Comparison of ENCODE assay signal across 2 cellular contexts in the genomic region with DNA sequence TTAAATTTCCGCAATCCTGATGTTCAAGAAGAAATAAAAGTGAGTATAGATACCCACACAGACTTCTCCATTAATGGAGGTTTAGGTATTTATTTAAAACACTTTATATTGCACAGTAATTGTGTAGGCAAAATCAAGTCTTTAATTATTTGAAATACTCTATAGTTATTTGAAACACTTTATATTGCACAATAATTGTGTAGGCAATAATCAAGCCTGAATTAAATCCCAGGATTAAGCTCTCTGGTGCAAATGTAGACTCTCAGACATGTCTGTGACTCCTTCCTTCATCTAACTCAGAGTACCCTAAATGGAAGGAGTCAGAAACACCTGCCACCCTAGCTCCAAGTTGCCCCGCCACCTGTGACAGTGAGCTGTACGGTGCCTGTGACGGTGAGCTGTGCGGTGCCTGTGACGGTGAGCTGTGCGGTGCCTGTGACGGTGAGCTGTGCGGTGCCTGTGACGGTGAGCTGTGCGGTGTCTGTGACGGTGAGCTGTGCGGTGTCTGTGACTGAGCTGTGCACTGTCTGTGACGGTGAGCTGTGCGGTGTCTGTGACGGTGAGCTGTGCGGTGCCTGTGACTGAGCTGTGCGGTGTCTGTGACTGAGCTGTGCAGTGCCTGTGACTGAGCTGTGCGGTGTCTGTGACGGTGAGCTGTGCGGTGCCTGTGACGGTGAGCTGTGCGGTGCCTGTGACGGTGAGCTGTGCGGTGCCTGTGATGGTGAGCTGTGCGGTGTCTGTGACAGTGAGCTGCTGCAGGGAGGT.
TF ChIP-seq lines count a peak whose summit lies in the region.

No MANE protein-coding gene starts in this region.

TF ChIP-seq in IMR-90, 13 proteins besides CTCF, POLR2A, EP300 and RAD21:
- TF ChIP-seq, protein P1, sequence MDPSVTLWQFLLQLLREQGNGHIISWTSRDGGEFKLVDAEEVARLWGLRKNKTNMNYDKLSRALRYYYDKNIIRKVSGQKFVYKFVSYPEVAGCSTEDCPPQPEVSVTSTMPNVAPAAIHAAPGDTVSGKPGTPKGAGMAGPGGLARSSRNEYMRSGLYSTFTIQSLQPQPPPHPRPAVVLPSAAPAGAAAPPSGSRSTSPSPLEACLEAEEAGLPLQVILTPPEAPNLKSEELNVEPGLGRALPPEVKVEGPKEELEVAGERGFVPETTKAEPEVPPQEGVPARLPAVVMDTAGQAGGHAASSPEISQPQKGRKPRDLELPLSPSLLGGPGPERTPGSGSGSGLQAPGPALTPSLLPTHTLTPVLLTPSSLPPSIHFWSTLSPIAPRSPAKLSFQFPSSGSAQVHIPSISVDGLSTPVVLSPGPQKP (IDR thresholded peaks at IDR 0.05; ENCODE audit: borderline replicate concordance, low read depth, low read length): no peak
- TF ChIP-seq CEBPB (IDR thresholded peaks at IDR 0.05; ENCODE audit: low read depth, low read length) (peak; percentile 60), MXI1 (IDR thresholded peaks at IDR 0.05; ENCODE audit: borderline replicate concordance, low read depth, low read length) (no peak)

TF ChIP-seq in K562, 482 proteins besides CTCF, POLR2A, EP300 and RAD21:
- no peak for TF ChIP-seq RFX5 (IDR thresholded peaks at IDR 0.05; ENCODE audit: low read depth, low read length)
- TF ChIP-seq, protein P2, sequence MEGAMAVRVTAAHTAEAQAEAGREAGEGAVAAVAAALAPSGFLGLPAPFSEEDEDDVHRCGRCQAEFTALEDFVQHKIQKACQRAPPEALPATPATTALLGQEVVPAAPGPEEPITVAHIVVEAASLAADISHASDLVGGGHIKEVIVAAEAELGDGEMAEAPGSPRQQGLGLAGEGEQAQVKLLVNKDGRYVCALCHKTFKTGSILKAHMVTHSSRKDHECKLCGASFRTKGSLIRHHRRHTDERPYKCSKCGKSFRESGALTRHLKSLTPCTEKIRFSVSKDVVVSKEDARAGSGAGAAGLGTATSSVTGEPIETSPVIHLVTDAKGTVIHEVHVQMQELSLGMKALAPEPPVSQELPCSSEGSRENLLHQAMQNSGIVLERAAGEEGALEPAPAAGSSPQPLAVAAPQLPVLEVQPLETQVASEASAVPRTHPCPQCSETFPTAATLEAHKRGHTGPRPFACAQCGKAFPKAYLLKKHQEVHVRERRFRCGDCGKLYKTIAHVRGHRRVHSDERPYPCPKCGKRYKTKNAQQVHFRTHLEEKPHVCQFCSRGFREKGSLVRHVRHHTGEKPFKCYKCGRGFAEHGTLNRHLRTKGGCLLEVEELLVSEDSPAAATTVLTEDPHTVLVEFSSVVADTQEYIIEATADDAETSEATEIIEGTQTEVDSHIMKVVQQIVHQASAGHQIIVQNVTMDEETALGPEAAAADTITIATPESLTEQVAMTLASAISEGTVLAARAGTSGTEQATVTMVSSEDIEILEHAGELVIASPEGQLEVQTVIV (CRISPR knock-in tag; IDR thresholded peaks at IDR 0.05; ENCODE audit: borderline replicate concordance): no peak
- TF ChIP-seq, protein P3, sequence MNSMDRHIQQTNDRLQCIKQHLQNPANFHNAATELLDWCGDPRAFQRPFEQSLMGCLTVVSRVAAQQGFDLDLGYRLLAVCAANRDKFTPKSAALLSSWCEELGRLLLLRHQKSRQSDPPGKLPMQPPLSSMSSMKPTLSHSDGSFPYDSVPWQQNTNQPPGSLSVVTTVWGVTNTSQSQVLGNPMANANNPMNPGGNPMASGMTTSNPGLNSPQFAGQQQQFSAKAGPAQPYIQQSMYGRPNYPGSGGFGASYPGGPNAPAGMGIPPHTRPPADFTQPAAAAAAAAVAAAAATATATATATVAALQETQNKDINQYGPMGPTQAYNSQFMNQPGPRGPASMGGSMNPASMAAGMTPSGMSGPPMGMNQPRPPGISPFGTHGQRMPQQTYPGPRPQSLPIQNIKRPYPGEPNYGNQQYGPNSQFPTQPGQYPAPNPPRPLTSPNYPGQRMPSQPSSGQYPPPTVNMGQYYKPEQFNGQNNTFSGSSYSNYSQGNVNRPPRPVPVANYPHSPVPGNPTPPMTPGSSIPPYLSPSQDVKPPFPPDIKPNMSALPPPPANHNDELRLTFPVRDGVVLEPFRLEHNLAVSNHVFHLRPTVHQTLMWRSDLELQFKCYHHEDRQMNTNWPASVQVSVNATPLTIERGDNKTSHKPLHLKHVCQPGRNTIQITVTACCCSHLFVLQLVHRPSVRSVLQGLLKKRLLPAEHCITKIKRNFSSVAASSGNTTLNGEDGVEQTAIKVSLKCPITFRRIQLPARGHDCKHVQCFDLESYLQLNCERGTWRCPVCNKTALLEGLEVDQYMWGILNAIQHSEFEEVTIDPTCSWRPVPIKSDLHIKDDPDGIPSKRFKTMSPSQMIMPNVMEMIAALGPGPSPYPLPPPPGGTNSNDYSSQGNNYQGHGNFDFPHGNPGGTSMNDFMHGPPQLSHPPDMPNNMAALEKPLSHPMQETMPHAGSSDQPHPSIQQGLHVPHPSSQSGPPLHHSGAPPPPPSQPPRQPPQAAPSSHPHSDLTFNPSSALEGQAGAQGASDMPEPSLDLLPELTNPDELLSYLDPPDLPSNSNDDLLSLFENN (IDR thresholded peaks at IDR 0.05; ENCODE audit: low read depth in 2 of 2, low read length in 2 of 2): no peak
- TF ChIP-seq, protein P4, sequence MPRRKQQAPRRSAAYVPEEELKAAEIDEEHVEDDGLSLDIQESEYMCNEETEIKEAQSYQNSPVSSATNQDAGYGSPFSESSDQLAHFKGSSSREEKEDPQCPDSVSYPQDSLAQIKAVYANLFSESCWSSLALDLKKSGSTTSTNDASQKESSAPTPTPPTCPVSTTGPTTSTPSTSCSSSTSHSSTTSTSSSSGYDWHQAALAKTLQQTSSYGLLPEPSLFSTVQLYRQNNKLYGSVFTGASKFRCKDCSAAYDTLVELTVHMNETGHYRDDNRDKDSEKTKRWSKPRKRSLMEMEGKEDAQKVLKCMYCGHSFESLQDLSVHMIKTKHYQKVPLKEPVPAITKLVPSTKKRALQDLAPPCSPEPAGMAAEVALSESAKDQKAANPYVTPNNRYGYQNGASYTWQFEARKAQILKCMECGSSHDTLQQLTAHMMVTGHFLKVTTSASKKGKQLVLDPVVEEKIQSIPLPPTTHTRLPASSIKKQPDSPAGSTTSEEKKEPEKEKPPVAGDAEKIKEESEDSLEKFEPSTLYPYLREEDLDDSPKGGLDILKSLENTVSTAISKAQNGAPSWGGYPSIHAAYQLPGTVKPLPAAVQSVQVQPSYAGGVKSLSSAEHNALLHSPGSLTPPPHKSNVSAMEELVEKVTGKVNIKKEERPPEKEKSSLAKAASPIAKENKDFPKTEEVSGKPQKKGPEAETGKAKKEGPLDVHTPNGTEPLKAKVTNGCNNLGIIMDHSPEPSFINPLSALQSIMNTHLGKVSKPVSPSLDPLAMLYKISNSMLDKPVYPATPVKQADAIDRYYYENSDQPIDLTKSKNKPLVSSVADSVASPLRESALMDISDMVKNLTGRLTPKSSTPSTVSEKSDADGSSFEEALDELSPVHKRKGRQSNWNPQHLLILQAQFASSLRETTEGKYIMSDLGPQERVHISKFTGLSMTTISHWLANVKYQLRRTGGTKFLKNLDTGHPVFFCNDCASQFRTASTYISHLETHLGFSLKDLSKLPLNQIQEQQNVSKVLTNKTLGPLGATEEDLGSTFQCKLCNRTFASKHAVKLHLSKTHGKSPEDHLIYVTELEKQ (CRISPR knock-in tag; IDR thresholded peaks at IDR 0.05): no peak
- no peak for TF ChIP-seq GABPB2 (CRISPR knock-in tag; conservative IDR thresholded peaks at IDR 0.05)
- no peak for TF ChIP-seq MYNN (IDR thresholded peaks at IDR 0.05)
- no peak for TF ChIP-seq MYNN (CRISPR knock-in tag; IDR thresholded peaks at IDR 0.05)
- TF ChIP-seq RUNX1 (IDR thresholded peaks at IDR 0.05; ENCODE audit: low read depth): no peak
- peak; percentile 42 for TF ChIP-seq CEBPB (tag; IDR thresholded peaks at IDR 0.05)
- no peak for TF ChIP-seq CEBPG (CRISPR knock-in tag; IDR thresholded peaks at IDR 0.05)
- TF ChIP-seq CEBPG (tag; conservative IDR thresholded peaks at IDR 0.05 in 1 of 2, IDR thresholded peaks at IDR 0.05 in 1 of 2): peak in 1 of 2 experiments; percentile 66; a peak in 2 of 4 replicates
- TF ChIP-seq, protein P5, sequence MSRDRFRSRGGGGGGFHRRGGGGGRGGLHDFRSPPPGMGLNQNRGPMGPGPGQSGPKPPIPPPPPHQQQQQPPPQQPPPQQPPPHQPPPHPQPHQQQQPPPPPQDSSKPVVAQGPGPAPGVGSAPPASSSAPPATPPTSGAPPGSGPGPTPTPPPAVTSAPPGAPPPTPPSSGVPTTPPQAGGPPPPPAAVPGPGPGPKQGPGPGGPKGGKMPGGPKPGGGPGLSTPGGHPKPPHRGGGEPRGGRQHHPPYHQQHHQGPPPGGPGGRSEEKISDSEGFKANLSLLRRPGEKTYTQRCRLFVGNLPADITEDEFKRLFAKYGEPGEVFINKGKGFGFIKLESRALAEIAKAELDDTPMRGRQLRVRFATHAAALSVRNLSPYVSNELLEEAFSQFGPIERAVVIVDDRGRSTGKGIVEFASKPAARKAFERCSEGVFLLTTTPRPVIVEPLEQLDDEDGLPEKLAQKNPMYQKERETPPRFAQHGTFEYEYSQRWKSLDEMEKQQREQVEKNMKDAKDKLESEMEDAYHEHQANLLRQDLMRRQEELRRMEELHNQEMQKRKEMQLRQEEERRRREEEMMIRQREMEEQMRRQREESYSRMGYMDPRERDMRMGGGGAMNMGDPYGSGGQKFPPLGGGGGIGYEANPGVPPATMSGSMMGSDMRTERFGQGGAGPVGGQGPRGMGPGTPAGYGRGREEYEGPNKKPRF (IDR thresholded peaks at IDR 0.05; ENCODE audit: low read depth, low read length): no peak
TF ChIP-seq in K562: peak in this region for 2.
